ENCODE assay signal across 1 cellular context in the genomic region with DNA sequence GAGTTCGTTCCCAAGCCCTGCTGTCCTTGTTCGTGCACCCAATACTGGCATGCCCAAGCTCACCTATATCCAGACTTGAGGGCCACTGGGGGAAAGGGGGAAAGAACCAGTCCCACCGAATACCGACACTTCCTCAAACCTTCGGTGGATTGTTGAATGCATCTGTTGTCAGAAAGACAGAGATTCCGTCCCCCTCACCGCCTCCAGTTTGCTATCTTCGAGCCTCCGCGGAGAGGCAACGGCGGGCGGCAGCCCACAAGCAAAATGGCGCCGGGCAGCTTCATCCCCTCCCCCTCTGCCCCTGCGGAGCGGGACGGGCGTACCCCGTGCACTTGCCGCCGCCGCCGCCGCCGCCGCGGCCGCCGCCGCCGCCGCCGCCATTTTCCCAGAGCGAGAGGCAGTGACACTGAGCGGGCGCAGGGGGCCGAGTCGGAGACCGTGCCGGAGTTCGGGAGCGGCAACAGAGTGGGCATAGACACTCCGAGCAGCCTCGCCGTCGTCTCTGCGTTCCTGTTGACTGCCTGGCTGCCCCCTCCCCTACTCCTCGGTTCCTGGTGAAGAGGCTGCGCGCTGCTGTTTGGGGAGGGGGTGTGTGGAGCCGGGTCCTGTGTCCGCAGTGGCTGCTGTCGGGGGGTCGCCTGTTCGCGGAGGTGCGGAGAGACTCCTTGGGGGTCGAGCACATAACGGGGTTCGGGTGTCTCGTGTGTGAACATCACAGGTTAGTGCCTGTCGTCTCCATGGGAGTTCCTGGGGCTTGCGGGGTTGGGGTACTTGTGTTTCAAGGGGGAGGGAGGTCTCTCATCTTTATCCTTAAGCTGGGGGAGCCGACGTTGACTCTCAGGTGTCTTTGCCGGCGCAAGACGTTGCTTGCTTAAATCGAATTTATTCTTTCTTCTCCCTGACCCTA.
TF ChIP-seq lines count a peak whose summit lies in the region.

A gene with protein sequence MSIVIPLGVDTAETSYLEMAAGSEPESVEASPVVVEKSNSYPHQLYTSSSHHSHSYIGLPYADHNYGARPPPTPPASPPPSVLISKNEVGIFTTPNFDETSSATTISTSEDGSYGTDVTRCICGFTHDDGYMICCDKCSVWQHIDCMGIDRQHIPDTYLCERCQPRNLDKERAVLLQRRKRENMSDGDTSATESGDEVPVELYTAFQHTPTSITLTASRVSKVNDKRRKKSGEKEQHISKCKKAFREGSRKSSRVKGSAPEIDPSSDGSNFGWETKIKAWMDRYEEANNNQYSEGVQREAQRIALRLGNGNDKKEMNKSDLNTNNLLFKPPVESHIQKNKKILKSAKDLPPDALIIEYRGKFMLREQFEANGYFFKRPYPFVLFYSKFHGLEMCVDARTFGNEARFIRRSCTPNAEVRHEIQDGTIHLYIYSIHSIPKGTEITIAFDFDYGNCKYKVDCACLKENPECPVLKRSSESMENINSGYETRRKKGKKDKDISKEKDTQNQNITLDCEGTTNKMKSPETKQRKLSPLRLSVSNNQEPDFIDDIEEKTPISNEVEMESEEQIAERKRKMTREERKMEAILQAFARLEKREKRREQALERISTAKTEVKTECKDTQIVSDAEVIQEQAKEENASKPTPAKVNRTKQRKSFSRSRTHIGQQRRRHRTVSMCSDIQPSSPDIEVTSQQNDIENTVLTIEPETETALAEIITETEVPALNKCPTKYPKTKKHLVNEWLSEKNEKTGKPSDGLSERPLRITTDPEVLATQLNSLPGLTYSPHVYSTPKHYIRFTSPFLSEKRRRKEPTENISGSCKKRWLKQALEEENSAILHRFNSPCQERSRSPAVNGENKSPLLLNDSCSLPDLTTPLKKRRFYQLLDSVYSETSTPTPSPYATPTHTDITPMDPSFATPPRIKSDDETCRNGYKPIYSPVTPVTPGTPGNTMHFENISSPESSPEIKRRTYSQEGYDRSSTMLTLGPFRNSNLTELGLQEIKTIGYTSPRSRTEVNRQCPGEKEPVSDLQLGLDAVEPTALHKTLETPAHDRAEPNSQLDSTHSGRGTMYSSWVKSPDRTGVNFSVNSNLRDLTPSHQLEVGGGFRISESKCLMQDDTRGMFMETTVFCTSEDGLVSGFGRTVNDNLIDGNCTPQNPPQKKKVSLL (N-terminal part only) (plus strand): TSS at position 388 of the 907 bp plus-strand sequence. CDS start 26,748 bp downstream, outside the sequence.

TF ChIP-seq in HepG2, 621 proteins besides CTCF, POLR2A, EP300 and RAD21 (continued from another document and continues in another):
- TF ChIP-seq, protein P1, sequence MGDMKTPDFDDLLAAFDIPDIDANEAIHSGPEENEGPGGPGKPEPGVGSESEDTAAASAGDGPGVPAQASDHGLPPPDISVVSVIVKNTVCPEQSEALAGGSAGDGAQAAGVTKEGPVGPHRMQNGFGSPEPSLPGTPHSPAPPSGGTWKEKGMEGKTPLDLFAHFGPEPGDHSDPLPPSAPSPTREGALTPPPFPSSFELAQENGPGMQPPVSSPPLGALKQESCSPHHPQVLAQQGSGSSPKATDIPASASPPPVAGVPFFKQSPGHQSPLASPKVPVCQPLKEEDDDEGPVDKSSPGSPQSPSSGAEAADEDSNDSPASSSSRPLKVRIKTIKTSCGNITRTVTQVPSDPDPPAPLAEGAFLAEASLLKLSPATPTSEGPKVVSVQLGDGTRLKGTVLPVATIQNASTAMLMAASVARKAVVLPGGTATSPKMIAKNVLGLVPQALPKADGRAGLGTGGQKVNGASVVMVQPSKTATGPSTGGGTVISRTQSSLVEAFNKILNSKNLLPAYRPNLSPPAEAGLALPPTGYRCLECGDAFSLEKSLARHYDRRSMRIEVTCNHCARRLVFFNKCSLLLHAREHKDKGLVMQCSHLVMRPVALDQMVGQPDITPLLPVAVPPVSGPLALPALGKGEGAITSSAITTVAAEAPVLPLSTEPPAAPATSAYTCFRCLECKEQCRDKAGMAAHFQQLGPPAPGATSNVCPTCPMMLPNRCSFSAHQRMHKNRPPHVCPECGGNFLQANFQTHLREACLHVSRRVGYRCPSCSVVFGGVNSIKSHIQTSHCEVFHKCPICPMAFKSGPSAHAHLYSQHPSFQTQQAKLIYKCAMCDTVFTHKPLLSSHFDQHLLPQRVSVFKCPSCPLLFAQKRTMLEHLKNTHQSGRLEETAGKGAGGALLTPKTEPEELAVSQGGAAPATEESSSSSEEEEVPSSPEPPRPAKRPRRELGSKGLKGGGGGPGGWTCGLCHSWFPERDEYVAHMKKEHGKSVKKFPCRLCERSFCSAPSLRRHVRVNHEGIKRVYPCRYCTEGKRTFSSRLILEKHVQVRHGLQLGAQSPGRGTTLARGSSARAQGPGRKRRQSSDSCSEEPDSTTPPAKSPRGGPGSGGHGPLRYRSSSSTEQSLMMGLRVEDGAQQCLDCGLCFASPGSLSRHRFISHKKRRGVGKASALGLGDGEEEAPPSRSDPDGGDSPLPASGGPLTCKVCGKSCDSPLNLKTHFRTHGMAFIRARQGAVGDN (CRISPR knock-in tag; IDR thresholded peaks at IDR 0.05), result peak; percentile 80
- TF ChIP-seq, protein P2, sequence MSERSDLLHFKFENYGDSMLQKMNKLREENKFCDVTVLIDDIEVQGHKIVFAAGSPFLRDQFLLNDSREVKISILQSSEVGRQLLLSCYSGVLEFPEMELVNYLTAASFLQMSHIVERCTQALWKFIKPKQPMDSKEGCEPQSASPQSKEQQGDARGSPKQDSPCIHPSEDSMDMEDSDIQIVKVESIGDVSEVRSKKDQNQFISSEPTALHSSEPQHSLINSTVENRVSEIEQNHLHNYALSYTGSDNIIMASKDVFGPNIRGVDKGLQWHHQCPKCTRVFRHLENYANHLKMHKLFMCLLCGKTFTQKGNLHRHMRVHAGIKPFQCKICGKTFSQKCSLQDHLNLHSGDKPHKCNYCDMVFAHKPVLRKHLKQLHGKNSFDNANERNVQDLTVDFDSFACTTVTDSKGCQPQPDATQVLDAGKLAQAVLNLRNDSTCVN (CRISPR knock-in tag; IDR thresholded peaks at IDR 0.05; ENCODE audit: borderline replicate concordance), result no peak
- peak; percentile 36 for TF ChIP-seq PRPF4 (IDR thresholded peaks at IDR 0.05; ENCODE audit: low read depth, low read length, poor library complexity, severe bottlenecking)
- peak; percentile 86; the same call in 1 of the 2 replicates for TF ChIP-seq ZNF329 (CRISPR knock-in tag; IDR thresholded peaks at IDR 0.05; ENCODE audit: low read depth)
- TF ChIP-seq KDM2A (CRISPR knock-in tag; IDR thresholded peaks at IDR 0.05; ENCODE audit: borderline replicate concordance, low read depth), result peak; percentile 79
- TF ChIP-seq ZNF136 (CRISPR knock-in tag; IDR thresholded peaks at IDR 0.05; ENCODE audit: low read depth), result no peak
- peak; percentile 56 for TF ChIP-seq SKI (IDR thresholded peaks at IDR 0.05; ENCODE audit: partially characterized antibody)
- TF ChIP-seq, protein P3, sequence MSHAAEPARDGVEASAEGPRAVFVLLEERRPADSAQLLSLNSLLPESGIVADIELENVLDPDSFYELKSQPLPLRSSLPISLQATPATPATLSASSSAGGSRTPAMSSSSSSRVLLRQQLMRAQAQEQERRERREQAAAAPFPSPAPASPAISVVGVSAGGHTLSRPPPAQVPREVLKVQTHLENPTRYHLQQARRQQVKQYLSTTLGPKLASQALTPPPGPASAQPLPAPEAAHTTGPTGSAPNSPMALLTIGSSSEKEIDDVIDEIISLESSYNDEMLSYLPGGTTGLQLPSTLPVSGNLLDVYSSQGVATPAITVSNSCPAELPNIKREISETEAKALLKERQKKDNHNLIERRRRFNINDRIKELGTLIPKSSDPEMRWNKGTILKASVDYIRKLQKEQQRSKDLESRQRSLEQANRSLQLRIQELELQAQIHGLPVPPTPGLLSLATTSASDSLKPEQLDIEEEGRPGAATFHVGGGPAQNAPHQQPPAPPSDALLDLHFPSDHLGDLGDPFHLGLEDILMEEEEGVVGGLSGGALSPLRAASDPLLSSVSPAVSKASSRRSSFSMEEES (CRISPR knock-in tag; IDR thresholded peaks at IDR 0.05), result peak; percentile 57
- no peak for TF ChIP-seq MTF1 (CRISPR knock-in tag; IDR thresholded peaks at IDR 0.05)
- TF ChIP-seq, protein P4, sequence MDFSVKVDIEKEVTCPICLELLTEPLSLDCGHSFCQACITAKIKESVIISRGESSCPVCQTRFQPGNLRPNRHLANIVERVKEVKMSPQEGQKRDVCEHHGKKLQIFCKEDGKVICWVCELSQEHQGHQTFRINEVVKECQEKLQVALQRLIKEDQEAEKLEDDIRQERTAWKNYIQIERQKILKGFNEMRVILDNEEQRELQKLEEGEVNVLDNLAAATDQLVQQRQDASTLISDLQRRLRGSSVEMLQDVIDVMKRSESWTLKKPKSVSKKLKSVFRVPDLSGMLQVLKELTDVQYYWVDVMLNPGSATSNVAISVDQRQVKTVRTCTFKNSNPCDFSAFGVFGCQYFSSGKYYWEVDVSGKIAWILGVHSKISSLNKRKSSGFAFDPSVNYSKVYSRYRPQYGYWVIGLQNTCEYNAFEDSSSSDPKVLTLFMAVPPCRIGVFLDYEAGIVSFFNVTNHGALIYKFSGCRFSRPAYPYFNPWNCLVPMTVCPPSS (IDR thresholded peaks at IDR 0.05), result no peak
- peak; percentile 84 for TF ChIP-seq TARDBP (CRISPR knock-in tag; IDR thresholded peaks at IDR 0.05)
- no peak for TF ChIP-seq RNF2 (conservative IDR thresholded peaks at IDR 0.05; ENCODE audit: low read depth)
- TF ChIP-seq JDP2 (CRISPR knock-in tag; IDR thresholded peaks at IDR 0.05; ENCODE audit: borderline replicate concordance), result no peak
- TF ChIP-seq ZNF180 (CRISPR knock-in tag; IDR thresholded peaks at IDR 0.05; ENCODE audit: borderline replicate concordance, low read depth), result no peak
- 0 out of 2 replicates have a peak, but pooled peaks have one; percentile 25 for TF ChIP-seq ZNF605 (CRISPR knock-in tag; IDR thresholded peaks at IDR 0.05)
- no peak for TF ChIP-seq ZFP82 (CRISPR knock-in tag; IDR thresholded peaks at IDR 0.05; ENCODE audit: borderline replicate concordance)
- TF ChIP-seq, protein P5, sequence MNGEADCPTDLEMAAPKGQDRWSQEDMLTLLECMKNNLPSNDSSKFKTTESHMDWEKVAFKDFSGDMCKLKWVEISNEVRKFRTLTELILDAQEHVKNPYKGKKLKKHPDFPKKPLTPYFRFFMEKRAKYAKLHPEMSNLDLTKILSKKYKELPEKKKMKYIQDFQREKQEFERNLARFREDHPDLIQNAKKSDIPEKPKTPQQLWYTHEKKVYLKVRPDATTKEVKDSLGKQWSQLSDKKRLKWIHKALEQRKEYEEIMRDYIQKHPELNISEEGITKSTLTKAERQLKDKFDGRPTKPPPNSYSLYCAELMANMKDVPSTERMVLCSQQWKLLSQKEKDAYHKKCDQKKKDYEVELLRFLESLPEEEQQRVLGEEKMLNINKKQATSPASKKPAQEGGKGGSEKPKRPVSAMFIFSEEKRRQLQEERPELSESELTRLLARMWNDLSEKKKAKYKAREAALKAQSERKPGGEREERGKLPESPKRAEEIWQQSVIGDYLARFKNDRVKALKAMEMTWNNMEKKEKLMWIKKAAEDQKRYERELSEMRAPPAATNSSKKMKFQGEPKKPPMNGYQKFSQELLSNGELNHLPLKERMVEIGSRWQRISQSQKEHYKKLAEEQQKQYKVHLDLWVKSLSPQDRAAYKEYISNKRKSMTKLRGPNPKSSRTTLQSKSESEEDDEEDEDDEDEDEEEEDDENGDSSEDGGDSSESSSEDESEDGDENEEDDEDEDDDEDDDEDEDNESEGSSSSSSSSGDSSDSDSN (CRISPR knock-in tag; IDR thresholded peaks at IDR 0.05), result 0 out of 2 replicates have a peak, but pooled peaks have one; percentile 42
- TF ChIP-seq MXI1 (IDR thresholded peaks at IDR 0.05; ENCODE audit: borderline replicate concordance, low read depth, low read length), result peak; percentile 58; the same call in 1 of the 3 replicates
- no peak for TF ChIP-seq ZNF138 (CRISPR knock-in tag; IDR thresholded peaks at IDR 0.05; ENCODE audit: low read depth)
- no peak for TF ChIP-seq ZNF674 (CRISPR knock-in tag; IDR thresholded peaks at IDR 0.05; ENCODE audit: low read depth)
- no peak for TF ChIP-seq ZNF615 (CRISPR knock-in tag; IDR thresholded peaks at IDR 0.05; ENCODE audit: borderline replicate concordance)
- 0 out of 2 replicates have a peak, but pooled peaks have one; percentile 33 for TF ChIP-seq ZNF317 (CRISPR knock-in tag; IDR thresholded peaks at IDR 0.05)
- no peak for TF ChIP-seq ZNF496 (CRISPR knock-in tag; IDR thresholded peaks at IDR 0.05; ENCODE audit: insufficient replicate concordance)
- peak; percentile 35; the same call in 1 of the 2 replicates for TF ChIP-seq MED1 (CRISPR knock-in tag; IDR thresholded peaks at IDR 0.05)
- 0 out of 2 replicates have a peak, but pooled peaks have one; percentile 50 for TF ChIP-seq ZNF24 (IDR thresholded peaks at IDR 0.05)
- TF ChIP-seq KLF16 (CRISPR knock-in tag; IDR thresholded peaks at IDR 0.05), result peak in 1 of 2 experiments; percentile 48; a peak in 1 of 4 replicates
- TF ChIP-seq KDM5A (IDR thresholded peaks at IDR 0.05; ENCODE audit: borderline replicate concordance, low read length), result no peak
- TF ChIP-seq, protein P6, sequence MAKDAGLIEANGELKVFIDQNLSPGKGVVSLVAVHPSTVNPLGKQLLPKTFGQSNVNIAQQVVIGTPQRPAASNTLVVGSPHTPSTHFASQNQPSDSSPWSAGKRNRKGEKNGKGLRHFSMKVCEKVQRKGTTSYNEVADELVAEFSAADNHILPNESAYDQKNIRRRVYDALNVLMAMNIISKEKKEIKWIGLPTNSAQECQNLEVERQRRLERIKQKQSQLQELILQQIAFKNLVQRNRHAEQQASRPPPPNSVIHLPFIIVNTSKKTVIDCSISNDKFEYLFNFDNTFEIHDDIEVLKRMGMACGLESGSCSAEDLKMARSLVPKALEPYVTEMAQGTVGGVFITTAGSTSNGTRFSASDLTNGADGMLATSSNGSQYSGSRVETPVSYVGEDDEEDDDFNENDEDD (CRISPR knock-in tag; IDR thresholded peaks at IDR 0.05; ENCODE audit: borderline replicate concordance), result peak; percentile 68; the same call in 1 of the 2 replicates
- no peak for TF ChIP-seq ZSCAN12 (CRISPR knock-in tag; IDR thresholded peaks at IDR 0.05)
- TF ChIP-seq ZNF7 (CRISPR knock-in tag; IDR thresholded peaks at IDR 0.05), result no peak
- TF ChIP-seq, protein P7, sequence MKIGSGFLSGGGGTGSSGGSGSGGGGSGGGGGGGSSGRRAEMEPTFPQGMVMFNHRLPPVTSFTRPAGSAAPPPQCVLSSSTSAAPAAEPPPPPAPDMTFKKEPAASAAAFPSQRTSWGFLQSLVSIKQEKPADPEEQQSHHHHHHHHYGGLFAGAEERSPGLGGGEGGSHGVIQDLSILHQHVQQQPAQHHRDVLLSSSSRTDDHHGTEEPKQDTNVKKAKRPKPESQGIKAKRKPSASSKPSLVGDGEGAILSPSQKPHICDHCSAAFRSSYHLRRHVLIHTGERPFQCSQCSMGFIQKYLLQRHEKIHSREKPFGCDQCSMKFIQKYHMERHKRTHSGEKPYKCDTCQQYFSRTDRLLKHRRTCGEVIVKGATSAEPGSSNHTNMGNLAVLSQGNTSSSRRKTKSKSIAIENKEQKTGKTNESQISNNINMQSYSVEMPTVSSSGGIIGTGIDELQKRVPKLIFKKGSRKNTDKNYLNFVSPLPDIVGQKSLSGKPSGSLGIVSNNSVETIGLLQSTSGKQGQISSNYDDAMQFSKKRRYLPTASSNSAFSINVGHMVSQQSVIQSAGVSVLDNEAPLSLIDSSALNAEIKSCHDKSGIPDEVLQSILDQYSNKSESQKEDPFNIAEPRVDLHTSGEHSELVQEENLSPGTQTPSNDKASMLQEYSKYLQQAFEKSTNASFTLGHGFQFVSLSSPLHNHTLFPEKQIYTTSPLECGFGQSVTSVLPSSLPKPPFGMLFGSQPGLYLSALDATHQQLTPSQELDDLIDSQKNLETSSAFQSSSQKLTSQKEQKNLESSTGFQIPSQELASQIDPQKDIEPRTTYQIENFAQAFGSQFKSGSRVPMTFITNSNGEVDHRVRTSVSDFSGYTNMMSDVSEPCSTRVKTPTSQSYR (CRISPR knock-in tag; IDR thresholded peaks at IDR 0.05; ENCODE audit: borderline replicate concordance), result peak; percentile 97
- TF ChIP-seq CC2D1A (CRISPR knock-in tag; IDR thresholded peaks at IDR 0.05), result no peak
